26 cellular contexts compared by ENCODE assay signal in genomic region chr7:67673861-67674260, GRCh38.
"Had no signal": no experiment of that assay in that cellular context is flagged by ENCODE, and none has a peak within 500 bp of the region (broad histone marks: within the 10 kb centered on the region; RNA-seq: fewer than 3 reads in every experiment).

No MANE protein-coding gene starts in this region.

- H3K27ac ChIP-seq: colonic mucosa, epithelial cell of prostate, esophagus squamous epithelium, gastrocnemius medialis, heart right ventricle, left lung, lower lobe of right lung had no signal

- DNase-seq: colonic mucosa; cortex of kidney; effector CD8-positive, alpha-beta T cell; effector memory CD8-positive, alpha-beta T cell; endodermal cell; erythroblast; esophagus squamous epithelium; foreskin fibroblast; foreskin melanocyte; gastrocnemius medialis; glutamatergic neuron; head of caudate nucleus; heart right ventricle; hippocampal formation; left cardiac atrium; left lung; left ventricle myocardium superior; lower lobe of right lung; mesenchymal stem cell; mucosa of descending colon; naive B cell had no signal

- H3K4me3 ChIP-seq: colonic mucosa, esophagus squamous epithelium, gastrocnemius medialis, heart right ventricle, left lung, lower lobe of right lung, mucosa of descending colon had no signal

- FAIRE-seq: endometrium, islet of Langerhans, keratinocyte had no signal

- ATAC-seq: effector memory CD8-positive, alpha-beta T cell; esophagus mucosa; gastrocnemius medialis; heart right ventricle; left cardiac atrium; left lung; left ventricle myocardium superior; lower lobe of right lung; mucosa of descending colon had no signal

- H3K9me3 ChIP-seq: colonic mucosa, esophagus squamous epithelium, gastrocnemius medialis, lower lobe of right lung had no signal

- H3K27me3 ChIP-seq: colonic mucosa, esophagus squamous epithelium, gastrocnemius medialis, left lung had no signal

- H3K36me3 ChIP-seq: colonic mucosa, esophagus squamous epithelium, gastrocnemius medialis, heart right ventricle, left lung, lower lobe of right lung had no signal

- H3K4me1 ChIP-seq: colonic mucosa, esophagus squamous epithelium, gastrocnemius medialis, heart right ventricle, left lung, lower lobe of right lung had no signal
